In genomic region chr1:221634010-221634409, GRCh38 we compare ENCODE assay signal across 34 cellular contexts.
"Had no signal": no experiment of that assay in that cellular context is flagged by ENCODE, and none has a peak within 500 bp of the region (broad histone marks: within the 10 kb centered on the region; RNA-seq: fewer than 3 reads in every experiment).

No MANE protein-coding gene starts in this region.

- H3K36me3 ChIP-seq: ascending aorta, breast epithelium, cardiac muscle cell, colonic mucosa, esophagus squamous epithelium, heart left ventricle had no signal

- ATAC-seq: activated naive CD4-positive, alpha-beta T cell treated with anti-CD3 and anti-CD28 coated beads, Interleukin-2, amount 50 U/mL, for 72 hours; activated T-cell treated with anti-CD3 and anti-CD28 coated beads, Interleukin-2, amount 50 U/mL, for 72 hours; heart left ventricle; T-cell had no signal

- H3K4me1 ChIP-seq: ascending aorta, breast epithelium, colonic mucosa had no signal

- H3K9me3 ChIP-seq: ascending aorta, breast epithelium, colonic mucosa, esophagus squamous epithelium, heart left ventricle had no signal

- H3K27me3 ChIP-seq: ascending aorta, breast epithelium, cardiac muscle cell, colonic mucosa, esophagus squamous epithelium, heart left ventricle had no signal

- H3K36me3 Mint-ChIP-seq: activated naive CD4-positive, alpha-beta T cell treated with anti-CD3 and anti-CD28 coated beads, Interleukin-2, amount 10 ng/mL, durations not matched to agents 7 days and 5 days; activated naive CD4-positive, alpha-beta T cell treated with anti-CD3 and anti-CD28 coated beads, Interleukin-2, amount 50 U/mL, for 72 hours; brain; T-cell had no signal

- H3K27me3 Mint-ChIP-seq: activated CD4-positive, alpha-beta memory T cell treated with anti-CD3 and anti-CD28 coated beads, Interleukin-2, amount 10 ng/mL, durations not matched to agents 7 days and 5 days; activated CD4-positive, alpha-beta T cell treated with anti-CD3 and anti-CD28 coated beads, Interleukin-2, amount 10 ng/mL, durations not matched to agents 7 days and 5 days; activated naive CD4-positive, alpha-beta T cell treated with anti-CD3 and anti-CD28 coated beads, Interleukin-2, amount 10 ng/mL, durations not matched to agents 7 days and 5 days; activated naive CD8-positive, alpha-beta T cell treated with anti-CD3 and anti-CD28 coated beads, Interleukin-2, amount 10 ng/mL, durations not matched to agents 7 days and 5 days; activated T-cell treated with anti-CD3 and anti-CD28 coated beads, Interleukin-2, amount 50 U/mL, for 24 hours had no signal

- H3K9me3 Mint-ChIP-seq: activated CD4-positive, alpha-beta T cell treated with anti-CD3 and anti-CD28 coated beads, Interleukin-2, amount 10 ng/mL, durations not matched to agents 7 days and 5 days; activated naive CD4-positive, alpha-beta T cell treated with anti-CD3 and anti-CD28 coated beads, Interleukin-2, amount 10 ng/mL, durations not matched to agents 7 days and 5 days; activated naive CD4-positive, alpha-beta T cell treated with anti-CD3 and anti-CD28 coated beads, Interleukin-2, amount 50 U/mL, for 72 hours; activated T-cell treated with anti-CD3 and anti-CD28 coated beads, Interleukin-2, amount 50 U/mL, for 24 hours; activated T-cell treated with anti-CD3 and anti-CD28 coated beads, Interleukin-2, amount 50 U/mL, for 72 hours; brain; T-cell; T-helper 1 cell treated with Interleukin-12 subunit alpha and Interleukin-12 subunit beta and Interleukin-4 antibody, amounts not matched to agents 30 μg/mL and 1 μg/mL, for 36 hours; T-helper 2 cell treated with Interferon-gamma antibody and Interleukin-4, amounts not matched to agents 5 μg/mL and 100 μg/mL, for 36 hours had no signal

- H3K4me3 Mint-ChIP-seq: activated CD4-positive, alpha-beta memory T cell treated with anti-CD3 and anti-CD28 coated beads, Interleukin-2, amount 10 ng/mL, durations not matched to agents 7 days and 5 days; activated CD4-positive, alpha-beta T cell treated with anti-CD3 and anti-CD28 coated beads, Interleukin-2, amount 10 ng/mL, durations not matched to agents 7 days and 5 days; activated naive CD4-positive, alpha-beta T cell treated with anti-CD3 and anti-CD28 coated beads, Interleukin-2, amount 10 ng/mL, durations not matched to agents 7 days and 5 days; activated naive CD8-positive, alpha-beta T cell treated with anti-CD3 and anti-CD28 coated beads, Interleukin-2, amount 10 ng/mL, durations not matched to agents 7 days and 5 days; activated T-cell treated with anti-CD3 and anti-CD28 coated beads, Interleukin-2, amount 50 U/mL, for 24 hours; activated T-cell treated with anti-CD3 and anti-CD28 coated beads, Interleukin-2, amount 50 U/mL, for 72 hours; brain; T-cell; T-helper 1 cell treated with Interleukin-12 subunit alpha and Interleukin-12 subunit beta and Interleukin-4 antibody, amounts not matched to agents 30 μg/mL and 1 μg/mL, for 36 hours; T-helper 2 cell treated with Interferon-gamma antibody and Interleukin-4, amounts not matched to agents 5 μg/mL and 100 μg/mL, for 36 hours had no signal

- H3K27ac Mint-ChIP-seq: activated CD4-positive, alpha-beta memory T cell treated with anti-CD3 and anti-CD28 coated beads, Interleukin-2, amount 10 ng/mL, durations not matched to agents 7 days and 5 days; activated CD4-positive, alpha-beta T cell treated with anti-CD3 and anti-CD28 coated beads, Interleukin-2, amount 10 ng/mL, durations not matched to agents 7 days and 5 days; activated naive CD4-positive, alpha-beta T cell treated with anti-CD3 and anti-CD28 coated beads, Interleukin-2, amount 10 ng/mL, durations not matched to agents 7 days and 5 days; activated naive CD4-positive, alpha-beta T cell treated with anti-CD3 and anti-CD28 coated beads, Interleukin-2, amount 50 U/mL, for 72 hours; activated naive CD8-positive, alpha-beta T cell treated with anti-CD3 and anti-CD28 coated beads, Interleukin-2, amount 10 ng/mL, durations not matched to agents 7 days and 5 days; activated T-cell treated with anti-CD3 and anti-CD28 coated beads, Interleukin-2, amount 50 U/mL, for 24 hours; activated T-cell treated with anti-CD3 and anti-CD28 coated beads, Interleukin-2, amount 50 U/mL, for 72 hours; brain; T-cell; T-helper 1 cell treated with Interleukin-12 subunit alpha and Interleukin-12 subunit beta and Interleukin-4 antibody, amounts not matched to agents 30 μg/mL and 1 μg/mL, for 36 hours; T-helper 2 cell treated with Interferon-gamma antibody and Interleukin-4, amounts not matched to agents 5 μg/mL and 100 μg/mL, for 36 hours had no signal

- DNase-seq: activated CD4-positive, alpha-beta memory T cell treated with anti-CD3 and anti-CD28 coated beads, Interleukin-2, amount 10 ng/mL, durations not matched to agents 7 days and 5 days; activated CD4-positive, alpha-beta T cell treated with anti-CD3 and anti-CD28 coated beads for 1 hour; activated CD4-positive, alpha-beta T cell treated with anti-CD3 and anti-CD28 coated beads for 4 hours; activated CD4-positive, alpha-beta T cell treated with anti-CD3 and anti-CD28 coated beads, Interleukin-2, amount 10 ng/mL, durations not matched to agents 7 days and 5 days; activated CD4-positive, alpha-beta T cell treated with anti-CD3 and anti-CD28 coated beads, Interleukin-2, amount 50 U/mL, for 4 hours; activated CD8-positive, alpha-beta memory T cell treated with anti-CD3 and anti-CD28 coated beads, Interleukin-2, amount 50 U/mL, for 48 hours; activated gamma-delta T cell; activated naive CD4-positive, alpha-beta T cell; activated naive CD4-positive, alpha-beta T cell treated with anti-CD3 and anti-CD28 coated beads, Interleukin-2, amount 10 ng/mL, durations not matched to agents 7 days and 5 days; activated naive CD8-positive, alpha-beta T cell treated with anti-CD3 and anti-CD28 coated beads, Interleukin-2, amount 10 ng/mL, durations not matched to agents 7 days and 5 days; activated T-cell treated with anti-CD3 and anti-CD28 coated beads for 4 hours; activated T-cell treated with anti-CD3 and anti-CD28 coated beads, Interleukin-2, amount 50 U/mL, for 24 hours; activated T-cell treated with anti-CD3 and anti-CD28 coated beads, Interleukin-2, amount 50 U/mL, for 72 hours; central memory CD4-positive, alpha-beta T cell; cerebellar nuclear complex; colonic mucosa; effector CD8-positive, alpha-beta T cell; esophagus squamous epithelium; foreskin melanocyte; glutamatergic neuron; heart left ventricle; SW 1271; T-cell; T1000 had no signal

- H3K4me3 ChIP-seq: ascending aorta, breast epithelium, cardiac muscle cell, colonic mucosa, esophagus squamous epithelium, heart left ventricle had no signal

- H3K27ac ChIP-seq: ascending aorta, breast epithelium, cardiac muscle cell, colonic mucosa, epithelial cell of prostate, esophagus squamous epithelium, heart left ventricle had no signal

- H3K4me1 Mint-ChIP-seq: activated naive CD4-positive, alpha-beta T cell treated with anti-CD3 and anti-CD28 coated beads, Interleukin-2, amount 10 ng/mL, durations not matched to agents 7 days and 5 days; brain; T-cell had no signal

- FAIRE-seq: endometrium, endothelial cell of umbilical vein had no signal
